ENCODE assay signal across 19 cellular contexts in genomic region chr9:15967068-15967467, GRCh38.
DNase-seq lines count a peak whose midpoint lies in the region; ATAC-seq, FAIRE-seq and TF ChIP-seq lines count a peak whose summit lies in the region.
"Had no signal": no experiment of that assay in that cellular context is flagged by ENCODE, and none has a peak within 500 bp of the region (broad histone marks: within the 10 kb centered on the region; RNA-seq: fewer than 3 reads in every experiment).

No MANE protein-coding gene starts in this region.

- H3K4me1 ChIP-seq in SK-N-SH (ENCODE audit: control insufficient read depth in 1 of 2, insufficient read depth in 2 of 2, low read depth in 1 of 2, low read length in 1 of 2) (no peaks in the 10 kb centered on the region), kidney (ENCODE audit: control insufficient read depth in 1 of 2, insufficient read depth in 1 of 2, low read depth in 1 of 2, low read length in 2 of 2) (peaks cover 0 to 3% of the 10 kb centered on the region in 2 donors), small intestine (ENCODE audit: control insufficient read depth in 2 of 2, insufficient read depth in 1 of 2, low read depth in 1 of 2, low read length in 1 of 2) (no peaks in the 10 kb centered on the region), thyroid gland (no peaks in the 10 kb centered on the region)
- H3K4me1 ChIP-seq: SJCRH30 had no signal

- no peaks in the 10 kb centered on the region for H3K79me2 ChIP-seq in SK-N-SH (ENCODE audit: insufficient read depth)

- no peaks in the 10 kb centered on the region for H3K27me3 ChIP-seq in SK-N-SH (ENCODE audit: insufficient read depth)
- no peaks in the 10 kb centered on the region for H3K27me3 ChIP-seq in small intestine (ENCODE audit: control insufficient read depth in 2 of 2, insufficient read depth in 2 of 2, low read length in 2 of 2)
- H3K27me3 ChIP-seq in thyroid gland = no peaks in the 10 kb centered on the region
- H3K27me3 ChIP-seq: SJCRH30 had no signal

- H3F3A ChIP-seq in SK-N-SH (replicated peaks; ENCODE audit: insufficient read depth) = no peaks in the 10 kb centered on the region

- no peak for ATAC-seq in SK-N-SH treated with all-trans-retinoic acid at 6 μM for 48 hours
- ATAC-seq: CD8-positive, alpha-beta T cell had no signal

- TF ChIP-seq EP300 in SK-N-SH (IDR thresholded peaks at IDR 0.05; ENCODE audit: borderline replicate concordance in 1 of 2, low read depth in 1 of 2, low read length in 1 of 2) = no peak

- no peak for TF ChIP-seq POLR2A in thyroid gland (IDR thresholded peaks at IDR 0.05)

- H3K4me3 ChIP-seq in SK-N-SH (ENCODE audit: low read depth in 2 of 2, low read length in 1 of 2) (no peak overlapping the region), kidney (ENCODE audit: low read length in 2 of 2) (no peak overlapping the region), small intestine (ENCODE audit: low read depth in 1 of 2, low read length in 2 of 2) (no peak overlapping the region), thyroid gland (replicated peaks in 1 of 3) (no peak overlapping the region)
- H3K4me3 ChIP-seq: SJCRH30 had no signal

- POLR2A ChIA-PET in SK-N-SH (lab: Yijun Ruan, JAX) = no interaction called here

- WGBS in SK-N-SH (ENCODE audit: low lambda C conversion rate) = 78% methylated on average over 3 of the region's 3 CpGs
- 77 to 81% (median 81%) methylated on average over 3 of the region's 3 CpGs for WGBS in small intestine, 3 donors
- 84 to 86% methylated on average over 3 of the region's 3 CpGs for WGBS in thyroid gland, 2 donors

- H3K9me3 ChIP-seq in SK-N-SH = no peaks in the 10 kb centered on the region
- no peaks in the 10 kb centered on the region for H3K9me3 ChIP-seq in kidney (ENCODE audit: control insufficient read depth in 1 of 2, low read length in 2 of 2)
- H3K9me3 ChIP-seq in small intestine (ENCODE audit: control insufficient read depth, low read depth) = no peaks in the 10 kb centered on the region
- H3K9me3 ChIP-seq in thyroid gland = no peaks in the 10 kb centered on the region
- H3K9me3 ChIP-seq: SJCRH30 had no signal

- CTCF ChIA-PET in SK-N-SH (lab: Yijun Ruan, JAX) = interaction anchor here (0.8 kb wide), 1 partner anchor 8 kb away, joined by 3 read pairs; no protein-coding TSS in a partner anchor

- H2AFZ ChIP-seq in SK-N-SH (ENCODE audit: low read depth) = no peak overlapping the region

- H3K27ac ChIP-seq in SK-N-SH (ENCODE audit: low read depth in 2 of 2, low read length in 1 of 2) (no peak overlapping the region), kidney (ENCODE audit: low read depth in 2 of 2, low read length in 2 of 2) (no peak overlapping the region), small intestine (ENCODE audit: low read depth in 1 of 2, low read length in 1 of 2) (no peak overlapping the region), thyroid gland (no peak overlapping the region)
- H3K27ac ChIP-seq: 22Rv1, KMS-11, SJCRH30 had no signal

- FAIRE-seq in kidney (lab: Jason Lieb, UNC) = peak; percentile 3
- no peak for FAIRE-seq in small intestine (lab: Jason Lieb, UNC)
- FAIRE-seq: GM12891, H1 had no signal

- H3K9ac ChIP-seq in SK-N-SH = no peak overlapping the region
- no peak overlapping the region for H3K9ac ChIP-seq in kidney (ENCODE audit: low read length in 2 of 2)
- H3K9ac ChIP-seq: KMS-11 had no signal

- TF ChIP-seq RAD21 in SK-N-SH (IDR thresholded peaks at IDR 0.05; ENCODE audit: low read length) = 0 out of 2 replicates have a peak, but pooled peaks have one; percentile 11

- DNase-seq in SK-N-SH (no peak), SK-MEL-5 (ENCODE audit: low read depth, low spot score) (peak; percentile 21), kidney (no peak), small intestine (no peak), iPS-NIHi7 (ENCODE audit: extremely low spot score) (no peak), thyroid gland (no peak)
- no peak for DNase-seq in activated T-cell treated with anti-CD3 and anti-CD28 coated beads, Interleukin-2, amount 50 U/mL, for 48 hours
- DNase-seq: Calu3; CD8-positive, alpha-beta T cell; NCI-H1417 treated with DMSO at 0.1 percent for 48 hours; NCI-H187 treated with DMSO at 0.1 percent for 48 hours; NCI-H226; NCI-H524 treated with DMSO at 0.1 percent for 48 hours; SJCRH30 had no signal

- in situ Hi-C loops in SK-MEL-5 (cut with HindIII; ENCODE audit: low pct_unique_long_range_greater_than_20kb, low sequenced_read_pairs) = no loop called here

- no peak overlapping the region for H3K4me2 ChIP-seq in SK-N-SH
- H3K4me2 ChIP-seq: KMS-11 had no signal

- no peaks in the 10 kb centered on the region for H4K20me1 ChIP-seq in SK-N-SH (ENCODE audit: insufficient read depth)

- TF ChIP-seq CTCF in SK-N-SH (IDR thresholded peaks at IDR 0.05) = no peak
- no peak for TF ChIP-seq CTCF in kidney (IDR thresholded peaks at IDR 0.05; ENCODE audit: borderline replicate concordance, extremely low read depth, insufficient read depth)
- no peak for TF ChIP-seq CTCF in thyroid gland (IDR thresholded peaks at IDR 0.05)

- intact Hi-C loops in kidney (cut with DNase I) = no loop called here
- intact Hi-C loops in thyroid gland (cut with DNase I) = no loop called here

- H3K9me2 ChIP-seq in SK-N-SH = no peaks in the 10 kb centered on the region

- H3K36me3 ChIP-seq in SK-N-SH (replicated peaks in 1 of 2; ENCODE audit: control insufficient read depth in 1 of 2, insufficient read depth in 2 of 2, low read length in 1 of 2) = no peaks in the 10 kb centered on the region
- no peaks in the 10 kb centered on the region for H3K36me3 ChIP-seq in kidney (ENCODE audit: control insufficient read depth in 1 of 2, insufficient read depth in 2 of 2, low read length in 2 of 2)
- no peaks in the 10 kb centered on the region for H3K36me3 ChIP-seq in small intestine (ENCODE audit: control insufficient read depth in 2 of 2, insufficient read depth in 2 of 2, low read length in 2 of 2)
- no peaks in the 10 kb centered on the region for H3K36me3 ChIP-seq in thyroid gland
- H3K36me3 ChIP-seq: SJCRH30 had no signal

TF ChIP-seq in SK-N-SH, 30 proteins besides CTCF, POLR2A, EP300 and RAD21:
- no peak for TF ChIP-seq TCF12 (IDR thresholded peaks at IDR 0.05)
- no peak for TF ChIP-seq SIN3A (IDR thresholded peaks at IDR 0.05; ENCODE audit: borderline replicate concordance, low read depth, low read length)
- TF ChIP-seq NRF1 (IDR thresholded peaks at IDR 0.05; ENCODE audit: low read depth, low read length) = no peak
- no peak for TF ChIP-seq FOSL2 (IDR thresholded peaks at IDR 0.05; ENCODE audit: borderline replicate concordance, low read depth)
- no peak for TF ChIP-seq MAX (IDR thresholded peaks at IDR 0.05; ENCODE audit: low read depth)
- no peak for TF ChIP-seq CHD2 (IDR thresholded peaks at IDR 0.05; ENCODE audit: low read length, partially characterized antibody)
- TF ChIP-seq RCOR1 (IDR thresholded peaks at IDR 0.05; ENCODE audit: low read length) = no peak
- TF ChIP-seq TEAD4 (IDR thresholded peaks at IDR 0.05; ENCODE audit: borderline replicate concordance, insufficient read depth) = no peak
- no peak for TF ChIP-seq GATA2 (CRISPR knock-in tag; IDR thresholded peaks at IDR 0.05)

TF ChIP-seq in SK-N-SH treated with all-trans-retinoic acid at 6 μM for 48 hours, 23 proteins besides CTCF, POLR2A, EP300 and RAD21:
- TF ChIP-seq PATZ1 (CRISPR knock-in tag; IDR thresholded peaks at IDR 0.05; ENCODE audit: borderline replicate concordance) = no peak
